ENCODE assay signal across 7 cellular contexts in genomic region chr1:91697322-91698260, GRCh38.
A peak's percentile ranks its signal among the peaks of the same experiment; 100 is the strongest.
DNase-seq lines count a peak whose midpoint lies in the region; ATAC-seq, FAIRE-seq and TF ChIP-seq lines count a peak whose summit lies in the region.

No MANE protein-coding gene starts in this region.

- no peak overlapping the region for H3K4ac ChIP-seq in mesendoderm (ENCODE audit: low read depth, low read length)

- no peaks in the 10 kb centered on the region for H3K9me3 ChIP-seq in gastroesophageal sphincter

- H2BK120ac ChIP-seq in mesendoderm (ENCODE audit: low read depth, low read length), result no peak overlapping the region

- ATAC-seq in GM19455 (IDR thresholded peaks at IDR 0.05; ENCODE audit: unreplicated experiment) (peak; percentile 91), HG03432 (IDR thresholded peaks at IDR 0.05; ENCODE audit: unreplicated experiment) (peak; percentile 94), gastroesophageal sphincter (no peak)

- H4K8ac ChIP-seq in mesendoderm (ENCODE audit: low read depth, low read length), result no peak overlapping the region

- WGBS in gastroesophageal sphincter (ENCODE audit: low coverage in 1 of 2), 2 donors, result 35 to 72% methylated on average over 5 of the region's 5 CpGs
- WGBS in mesendoderm (ENCODE audit: extremely low coverage, insufficient coverage, low lambda C conversion rate), result no CpG with 5 or more reads among the region's 5 CpGs

- no peaks in the 10 kb centered on the region for H3K79me2 ChIP-seq in mesendoderm (ENCODE audit: control insufficient read depth, insufficient read depth, low read length)

- peaks cover 0 to 88% of the 10 kb centered on the region in 2 donors for H3K36me3 ChIP-seq in gastroesophageal sphincter
- H3K36me3 ChIP-seq in mesendoderm (ENCODE audit: control insufficient read depth, insufficient read depth, low read length), result no peaks in the 10 kb centered on the region

- peaks cover 32% of the 10 kb centered on the region for H3K4me1 Mint-ChIP-seq in activated naive CD8-positive, alpha-beta T cell (ENCODE audit: low read depth)

- no peak for TF ChIP-seq POLR2A in gastroesophageal sphincter (IDR thresholded peaks at IDR 0.05)

- no peak for TF ChIP-seq CTCF in gastroesophageal sphincter (IDR thresholded peaks at IDR 0.05)

- no peak for FAIRE-seq in frontal cortex (lab: Jason Lieb, UNC)

- H3K4me3 ChIP-seq in skeletal muscle cell (ENCODE audit: low read depth, low read length), result no peak overlapping the region
- no peak overlapping the region for H3K4me3 ChIP-seq in gastroesophageal sphincter
- no peak overlapping the region for H3K4me3 ChIP-seq in mesendoderm (ENCODE audit: low read length)

- H3K9me3 Mint-ChIP-seq in activated naive CD8-positive, alpha-beta T cell (ENCODE audit: low read depth), result no peaks in the 10 kb centered on the region

- DNase-seq in skeletal muscle cell (ENCODE audit: low read depth), result peak; percentile 78
- no peak for DNase-seq in frontal cortex (ENCODE audit: low spot score in 2 of 2)
- DNase-seq in mesendoderm, result no peak

- no peak for TF ChIP-seq EP300 in gastroesophageal sphincter (IDR thresholded peaks at IDR 0.05)

- H3K4me2 ChIP-seq in mesendoderm (ENCODE audit: low read length), result no peak overlapping the region

- H2AK5ac ChIP-seq in mesendoderm (ENCODE audit: low read length), result no peak overlapping the region

- peak overlapping the region in 2 of 4 donors; percentile 24 to 36 for H3K27ac ChIP-seq in gastroesophageal sphincter
- no peak overlapping the region for H3K27ac ChIP-seq in mesendoderm (ENCODE audit: low read depth, low read length)

- H2BK15ac ChIP-seq in mesendoderm (replicated peaks; ENCODE audit: low read depth), result no peak overlapping the region

- peaks cover 35% of the 10 kb centered on the region for H3K36me3 Mint-ChIP-seq in activated naive CD8-positive, alpha-beta T cell

- H3K4me3 Mint-ChIP-seq in activated naive CD8-positive, alpha-beta T cell, result peak overlapping the region; percentile 79

- H3K4me1 ChIP-seq in gastroesophageal sphincter, result peaks cover 13 to 73% (median 24%) of the 10 kb centered on the region in 3 donors
- no peaks in the 10 kb centered on the region for H3K4me1 ChIP-seq in mesendoderm (ENCODE audit: control insufficient read depth, low read depth, low read length)

- no peak overlapping the region for H3K23ac ChIP-seq in mesendoderm (ENCODE audit: low read length)

- no peak overlapping the region for H2BK5ac ChIP-seq in mesendoderm (ENCODE audit: low read length)

- no peak overlapping the region for H3K18ac ChIP-seq in mesendoderm (ENCODE audit: low read length)

- no peaks in the 10 kb centered on the region for H3K27me3 ChIP-seq in gastroesophageal sphincter
- H3K27me3 ChIP-seq in mesendoderm (ENCODE audit: insufficient read depth, low read length, poor library complexity), result no peaks in the 10 kb centered on the region

- no peak overlapping the region for H4K5ac ChIP-seq in mesendoderm (ENCODE audit: low read length)

- no peaks in the 10 kb centered on the region for H3K79me1 ChIP-seq in mesendoderm (ENCODE audit: low read length)

- H3K27ac Mint-ChIP-seq in activated naive CD8-positive, alpha-beta T cell, result peak overlapping the region; percentile 96

- no peak overlapping the region for H3K56ac ChIP-seq in mesendoderm (ENCODE audit: low read length)

- no peak overlapping the region for H3K9ac ChIP-seq in mesendoderm (ENCODE audit: low read length)

- no peaks in the 10 kb centered on the region for H3K27me3 Mint-ChIP-seq in activated naive CD8-positive, alpha-beta T cell
